Comparison of ENCODE assay signal across 16 cellular contexts in the genomic region with DNA sequence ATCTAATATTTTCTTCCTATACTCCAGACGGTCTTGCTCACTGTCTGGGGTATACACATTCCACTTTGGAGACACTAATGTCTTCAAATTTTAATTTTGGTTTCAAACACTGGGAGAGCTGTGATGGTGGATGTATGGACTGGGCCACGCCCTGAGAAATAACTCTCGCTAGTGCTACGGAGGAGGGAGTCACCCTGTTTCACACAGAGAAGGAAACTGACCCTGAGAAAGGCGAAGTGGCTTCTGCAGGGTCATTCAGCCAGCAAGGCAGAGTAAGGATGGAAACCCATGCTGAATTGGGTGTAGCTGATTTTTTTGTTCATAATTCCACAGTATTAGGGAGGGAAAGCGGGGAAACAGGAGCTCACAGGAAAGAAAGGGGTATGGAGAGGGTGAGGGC. TPM values are rescaled to one million over a fixed set of nuclear protein-coding genes. Genes with fewer than 3 reads are reported as not detected.
DNase-seq lines count a peak whose midpoint lies in the region; ATAC-seq and TF ChIP-seq lines count a peak whose summit lies in the region.
"Had no signal": no experiment of that assay in that cellular context is flagged by ENCODE, and none has a peak within 500 bp of the region (broad histone marks: within the 10 kb centered on the region; RNA-seq: fewer than 3 reads in every experiment).

No MANE protein-coding gene starts in this region.

- H3K9me3 ChIP-seq in BLaER1 treated with 17β-estradiol and CSF1 and Interleukin-3, amounts not matched to agents 10 nM and 100 nM (replicated peaks in 1 of 11), result 0 out of 22 replicates have a peak, but pooled peaks cover 0 to 7% (median 0%) of the 10 kb centered on the region in 11 experiments
- H3K9me3 ChIP-seq in HUES6 (ENCODE audit: control insufficient read depth, insufficient read depth, low read depth, low read length) (no peaks in the 10 kb centered on the region), mucosa of descending colon (no peaks in the 10 kb centered on the region)
- H3K9me3 ChIP-seq: BE2C, Caco-2, colonic mucosa, lower lobe of right lung, spleen, thoracic aorta had no signal

- peak; percentile 35 for DNase-seq in SK-MEL-5 (ENCODE audit: low read depth, low spot score)
- DNase-seq in mucosa of descending colon, result no peak
- no peak for DNase-seq in cardiac septum (ENCODE audit: low spot score)
- DNase-seq in NCI-H345 (lab: John Stamatoyannopoulos, UW), result no peak

- intact Hi-C loops in mucosa of descending colon (cut with DNase I, micrococcal nuclease) (loop anchor here (5.0 to 10.0 kb wide), 2 partner anchors 114 to 177 kb away; no protein-coding TSS in a partner anchor), cardiac septum (cut with DNase I) (loop anchor here (2.0 kb wide), 2 partner anchors 115 to 175 kb away; no protein-coding TSS in a partner anchor)

- peak overlapping the region; percentile 21 to 79 (median 65) for H3K4me2 ChIP-seq in BLaER1 treated with 17β-estradiol and CSF1 and Interleukin-3, amounts not matched to agents 10 nM and 100 nM

- in situ Hi-C loops in SK-MEL-5 (cut with HindIII; ENCODE audit: low pct_unique_long_range_greater_than_20kb, low sequenced_read_pairs), result no loop called here

- ATAC-seq in mucosa of descending colon, result peak; percentile 21
- ATAC-seq in HG03108 (IDR thresholded peaks at IDR 0.05; ENCODE audit: unreplicated experiment), result no peak

- TF ChIP-seq CTCF in mucosa of descending colon (IDR thresholded peaks at IDR 0.05), result no peak

- H3K27me3 ChIP-seq in BLaER1 treated with 17β-estradiol and CSF1 and Interleukin-3, amounts not matched to agents 10 nM and 100 nM, result no peaks in the 10 kb centered on the region
- H3K27me3 ChIP-seq in HUES6 (ENCODE audit: control insufficient read depth, insufficient read depth, low read length), result no peaks in the 10 kb centered on the region
- H3K27me3 ChIP-seq: BE2C, colonic mucosa had no signal

- peaks cover 5 to 32% (median 26%) of the 10 kb centered on the region in 10 experiments; a peak in 19 of 20 replicates for H3K4me1 ChIP-seq in BLaER1 treated with 17β-estradiol and CSF1 and Interleukin-3, amounts not matched to agents 10 nM and 100 nM
- H3K4me1 ChIP-seq in HUES6 (ENCODE audit: control insufficient read depth, insufficient read depth, low read length), result peaks cover 23% of the 10 kb centered on the region
- peaks cover 4% of the 10 kb centered on the region for H3K4me1 ChIP-seq in mucosa of descending colon (ENCODE audit: low read depth)
- H3K4me1 ChIP-seq: Caco-2, colonic mucosa had no signal

- H3K9ac ChIP-seq in BLaER1 treated with 17β-estradiol and CSF1 and Interleukin-3, amounts not matched to agents 10 nM and 100 nM, result peak overlapping the region in 9 of 11 experiments; percentile 14 to 49 (median 19); a peak in 11 of 22 replicates
- H3K9ac ChIP-seq in HUES6 (ENCODE audit: low read length), result peak overlapping the region; percentile 41

- H4K20me1 ChIP-seq in BLaER1 treated with 17β-estradiol and CSF1 and Interleukin-3, amounts not matched to agents 10 nM and 100 nM, result no peaks in the 10 kb centered on the region

- no peak overlapping the region for H3K27ac ChIP-seq in BLaER1 treated with 17β-estradiol and CSF1 and Interleukin-3, amounts not matched to agents 10 nM and 100 nM
- H3K27ac ChIP-seq in HUES6 (ENCODE audit: low read depth, low read length), result no peak overlapping the region
- H3K27ac ChIP-seq: colonic mucosa, lower lobe of right lung, spleen, thoracic aorta had no signal

- H3K36me3 ChIP-seq in BLaER1 treated with 17β-estradiol and CSF1 and Interleukin-3, amounts not matched to agents 10 nM and 100 nM, result no peaks in the 10 kb centered on the region
- no peaks in the 10 kb centered on the region for H3K36me3 ChIP-seq in HUES6 (ENCODE audit: control insufficient read depth, insufficient read depth, low read length)
- no peaks in the 10 kb centered on the region for H3K36me3 ChIP-seq in mucosa of descending colon (ENCODE audit: low read depth)
- H3K36me3 ChIP-seq: BE2C, colonic mucosa, lower lobe of right lung, spleen, thoracic aorta had no signal

- no peak overlapping the region for H3K4me3 ChIP-seq in BLaER1 treated with 17β-estradiol and CSF1 and Interleukin-3, amounts not matched to agents 10 nM and 100 nM
- H3K4me3 ChIP-seq in HUES6 (ENCODE audit: low read depth, low read length) (no peak overlapping the region), mucosa of descending colon (no peak overlapping the region)
- H3K4me3 ChIP-seq: colonic mucosa, lower lobe of right lung, spleen, thoracic aorta had no signal

RNA-seq across cellular contexts. Expression of a gene that starts 8.6 kb away (rescaled TPM):
- 327 and 343 TPM in 2 replicates for total RNA-seq in SK-MEL-5 (2014; rRNA removed; shearing (Covaris generic))
- 295 and 305 TPM in 2 replicates for polyA plus RNA-seq in SK-MEL-5 (2015; cell fraction: cytosol; rRNA removed)
- polyA plus RNA-seq in SK-MEL-5 (2015; cell fraction: nucleus; rRNA removed), result 375 and 468 TPM in 2 replicates
- total RNA-seq in mucosa of descending colon (10 to 100 TPM; 35.4 to 41.7 (median 37.6) TPM), cardiac septum (33.3 TPM)

RNA-seq across cellular contexts. Expression of a gene that starts 32.2 kb away (rescaled TPM):
- total RNA-seq in SK-MEL-5 (2014; rRNA removed; shearing (Covaris generic)), result 0.51 TPM in 1 of 2 replicates, not detected in the other
- polyA plus RNA-seq in SK-MEL-5 (2015; cell fraction: cytosol; rRNA removed), result 0.13 TPM in 1 of 2 replicates, not detected in the other
- not detected in 2 replicates for polyA plus RNA-seq in SK-MEL-5 (2015; cell fraction: nucleus; rRNA removed)
- total RNA-seq in mucosa of descending colon (1 to 10 TPM in 2 of 3 donors, under 1 TPM in 1; 0.67 to 6.2 (median 2.4) TPM), cardiac septum (not detected)
- total RNA-seq: HFFc6, lower lobe of right lung, renal cortical epithelial cell had no signal
- polyA plus RNA-seq: keratinocyte had no signal

RNA-seq across cellular contexts. Expression of a gene that starts 43.6 kb away (rescaled TPM):
- total RNA-seq in SK-MEL-5 (2014; rRNA removed; shearing (Covaris generic)), result 8.5 and 8.7 TPM in 2 replicates
- 9.4 and 10.8 TPM in 2 replicates for polyA plus RNA-seq in SK-MEL-5 (2015; cell fraction: cytosol; rRNA removed)
- polyA plus RNA-seq in SK-MEL-5 (2015; cell fraction: nucleus; rRNA removed), result 21.6 and 25.9 TPM in 2 replicates
- 10 to 100 TPM; 33.8 to 52.8 (median 43.5) TPM for total RNA-seq in mucosa of descending colon
- total RNA-seq in cardiac septum, result 150 TPM
